ENCODE assay signal across 12 cellular contexts in genomic region chr5:80516826-80517225, GRCh38. TPM values are rescaled to one million over a fixed set of nuclear protein-coding genes. Genes with fewer than 3 reads are reported as not detected.
A peak's percentile ranks its signal among the peaks of the same experiment; 100 is the strongest.
DNase-seq lines count a peak whose midpoint lies in the region; ATAC-seq and TF ChIP-seq lines count a peak whose summit lies in the region.
"Had no signal": no experiment of that assay in that cellular context is flagged by ENCODE, and none has a peak within 500 bp of the region (broad histone marks: within the 10 kb centered on the region; RNA-seq: fewer than 3 reads in every experiment).

No MANE protein-coding gene starts in this region.

- CTCF ChIA-PET in GM10248 (lab: Yijun Ruan, JAX) = no interaction called here

- no peak for TF ChIP-seq CTCF in GM10248 (IDR thresholded peaks at IDR 0.05; ENCODE audit: control extremely low read depth, extremely low read depth, low read depth, missing control alignments)
- no peak for TF ChIP-seq CTCF in astrocyte of the cerebellum (IDR thresholded peaks at IDR 0.05; ENCODE audit: low read depth, low read length, missing control alignments)

- DNase-seq in GM10248 (ENCODE audit: extremely low spot score) = peak; percentile 15
- peak; percentile 58 for DNase-seq in astrocyte of the cerebellum (ENCODE audit: low read depth)
- DNase-seq in pulmonary artery endothelial cell (ENCODE audit: low read depth, low spot score) = peak; percentile 52
- no peak for DNase-seq in H7
- DNase-seq: activated CD4-positive, alpha-beta T cell treated with anti-CD3 and anti-CD28 coated beads, Interleukin-2, amount 10 ng/mL, durations not matched to agents 7 days and 5 days; esophagus squamous epithelium; NCI-H526 had no signal

- in situ Hi-C loops in astrocyte of the cerebellum (cut with HindIII; ENCODE audit: low sequenced_read_pairs) = no loop called here

- ATAC-seq in HG02759 (IDR thresholded peaks at IDR 0.05; ENCODE audit: unreplicated experiment) (peak; percentile 81), HG02678 (IDR thresholded peaks at IDR 0.05; ENCODE audit: unreplicated experiment) (no peak), HG02885 (IDR thresholded peaks at IDR 0.05; ENCODE audit: poor library complexity, unreplicated experiment) (no peak), HG03175 (IDR thresholded peaks at IDR 0.05; ENCODE audit: unreplicated experiment) (no peak)

- POLR2A ChIA-PET in GM10248 (lab: Yijun Ruan, JAX) = interaction anchor here (0.7 kb wide), 1 partner anchor 953 kb away, joined by 3 read pairs; no protein-coding TSS in a partner anchor

- no peaks in the 10 kb centered on the region for H3K36me3 ChIP-seq in H7 (replicated peaks; ENCODE audit: control insufficient read depth, insufficient read depth, low read length)
- H3K36me3 ChIP-seq: esophagus squamous epithelium, neural progenitor cell had no signal

- no peak overlapping the region for H3K4me3 ChIP-seq in astrocyte of the cerebellum (ENCODE audit: low read depth, low read length)
- no peak overlapping the region for H3K4me3 ChIP-seq in H7 (ENCODE audit: insufficient read depth, low read depth, low read length)
- H3K4me3 ChIP-seq: esophagus squamous epithelium, neural progenitor cell had no signal

- H3K27me3 ChIP-seq in H7 (ENCODE audit: control insufficient read depth, insufficient read depth, low read length) = no peaks in the 10 kb centered on the region
- H3K27me3 ChIP-seq: esophagus squamous epithelium, neural progenitor cell had no signal

RNA-seq across cellular contexts. Expression of gene FAM151B, which starts 28.9 kb away (rescaled TPM):
- 3.1 and 3.7 TPM in 2 replicates for total RNA-seq in pulmonary artery endothelial cell
- not detected in 2 replicates for total RNA-seq in H7 (2014; rRNA removed; shearing (Covaris generic))

RNA-seq across cellular contexts. Expression of gene ANKRD34B, which starts 53.3 kb away (rescaled TPM):
- total RNA-seq in pulmonary artery endothelial cell = not detected in 2 replicates
- 0.03 TPM in 1 of 2 replicates, not detected in the other for total RNA-seq in H7 (2014; rRNA removed; shearing (Covaris generic))
- total RNA-seq: activated CD4-positive, alpha-beta T cell treated with anti-CD3 and anti-CD28 coated beads, Interleukin-2, amount 10 ng/mL, durations not matched to agents 7 days and 5 days; esophagus squamous epithelium had no signal
